In genomic region chr9:123349691-123350480, GRCh38 we compare ENCODE assay signal across 8 cellular contexts. TPM values are rescaled to one million over a fixed set of nuclear protein-coding genes. Genes with fewer than 3 reads are reported as not detected.
DNase-seq lines count a peak whose midpoint lies in the region; ATAC-seq and TF ChIP-seq lines count a peak whose summit lies in the region.

No MANE protein-coding gene starts in this region.

- no peak for TF ChIP-seq POLR2A in gastroesophageal sphincter (IDR thresholded peaks at IDR 0.05)

- no peaks in the 10 kb centered on the region for H3K9me3 ChIP-seq in gastroesophageal sphincter

- H3K27ac Mint-ChIP-seq in progenitor cell of endocrine pancreas = no peak overlapping the region

- TF ChIP-seq EP300 in gastroesophageal sphincter (IDR thresholded peaks at IDR 0.05) = no peak

- no peak overlapping the region for H3K27ac ChIP-seq in gastroesophageal sphincter

- TF ChIP-seq CTCF in gastroesophageal sphincter (IDR thresholded peaks at IDR 0.05) = peak in 3 of 4 experiments; percentile 80 to 96 (median 86)
- TF ChIP-seq CTCF in progenitor cell of endocrine pancreas (IDR thresholded peaks at IDR 0.05; ENCODE audit: unreplicated experiment) = peak; percentile 98

- WGBS in gastroesophageal sphincter (ENCODE audit: low coverage in 1 of 2), 2 donors = 27 to 29% methylated on average over 7 to 9 of the region's 16 CpGs

- peaks cover 37% of the 10 kb centered on the region for H3K27me3 ChIP-seq in gastroesophageal sphincter

- H3K27me3 Mint-ChIP-seq in progenitor cell of endocrine pancreas = peaks cover 35% of the 10 kb centered on the region

- H3K36me3 ChIP-seq in gastroesophageal sphincter = no peaks in the 10 kb centered on the region

- H3K4me3 Mint-ChIP-seq in progenitor cell of endocrine pancreas (ENCODE audit: low read depth) = no peak overlapping the region

- H3K36me3 Mint-ChIP-seq in progenitor cell of endocrine pancreas (ENCODE audit: insufficient read depth) = no peaks in the 10 kb centered on the region

- H3K4me1 ChIP-seq in gastroesophageal sphincter = peaks cover 0 to 31% (median 2%) of the 10 kb centered on the region in 3 donors

- ATAC-seq in GM19043 (IDR thresholded peaks at IDR 0.05; ENCODE audit: low read depth, unreplicated experiment) = peak; percentile 46
- peak; percentile 64 for ATAC-seq in gastroesophageal sphincter
- no peak for ATAC-seq in HG03521 (IDR thresholded peaks at IDR 0.05; ENCODE audit: unreplicated experiment)

- H3K9me3 Mint-ChIP-seq in progenitor cell of endocrine pancreas (ENCODE audit: low read depth) = no peaks in the 10 kb centered on the region

- peaks cover 3% of the 10 kb centered on the region for H3K4me1 Mint-ChIP-seq in progenitor cell of endocrine pancreas (ENCODE audit: low read depth)

- no peak overlapping the region for H3K4me3 ChIP-seq in gastroesophageal sphincter

- peak; percentile 65 for DNase-seq in Ammon's horn (ENCODE audit: low spot score)
- peak; percentile 30 for DNase-seq in KG1 (lab: John Stamatoyannopoulos, UW)
- DNase-seq in SHP77 treated with DMSO at 0.1 percent for 48 hours (lab: John Stamatoyannopoulos, UW) = peak; percentile 41
- peak; percentile 42 for DNase-seq in activated T-helper 9 cell treated with anti-CD3 and anti-CD28 coated beads, Interleukin-2, amount 50 U/mL, for 16 hours (ENCODE audit: low read depth)
- peak; percentile 58 for DNase-seq in progenitor cell of endocrine pancreas (ENCODE audit: low spot score, unreplicated experiment)

RNA-seq across cellular contexts. Expression of gene CRB2, which starts 6.1 kb away (rescaled TPM):
- total RNA-seq in gastroesophageal sphincter = not detected
- 7.1 and 8.4 TPM in 2 replicates for total RNA-seq in progenitor cell of endocrine pancreas
